19 cellular contexts compared by ENCODE assay signal in the genomic region with DNA sequence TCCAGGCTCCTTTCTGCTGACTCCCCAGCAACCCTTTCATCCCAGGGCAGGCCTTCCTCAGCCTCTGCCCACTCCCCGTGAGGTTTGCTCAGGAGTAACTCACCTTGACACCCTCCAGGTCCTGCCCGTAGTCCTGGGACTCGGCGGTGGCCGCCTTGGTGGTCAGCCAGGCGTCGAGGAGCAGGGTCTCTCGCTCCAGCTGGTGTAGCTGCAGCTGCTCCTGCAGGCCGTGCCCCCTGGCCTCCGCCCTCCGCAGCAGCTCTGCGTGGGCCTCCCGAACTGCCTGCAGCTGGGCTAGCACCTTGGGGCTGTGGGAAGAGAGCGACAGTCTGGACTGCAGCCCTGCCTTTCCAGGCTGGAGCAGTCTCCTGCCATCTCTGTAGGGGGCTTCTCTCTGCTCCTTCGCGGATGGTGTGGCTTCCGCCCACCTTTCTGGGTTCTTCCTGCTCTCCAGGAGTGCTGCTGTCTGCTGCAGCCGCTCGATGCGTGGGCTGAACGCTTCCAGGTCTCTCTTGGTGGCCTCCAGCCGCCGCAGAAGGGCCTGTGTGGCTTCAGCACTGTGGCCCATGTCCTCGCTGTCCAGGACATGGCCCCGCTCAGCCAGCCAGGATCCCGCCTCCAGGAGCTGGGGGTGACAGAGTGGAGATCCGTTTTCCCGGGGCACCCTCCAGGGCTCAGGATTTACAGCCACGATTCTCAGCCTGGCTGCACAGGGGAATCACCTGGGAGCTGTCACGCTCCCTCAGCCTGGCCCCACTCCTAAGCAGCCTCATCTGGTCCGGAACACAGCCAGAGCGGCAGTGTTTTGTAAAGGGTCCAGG.
"Had no signal": no experiment of that assay in that cellular context is flagged by ENCODE, and none has a peak within 500 bp of the region (broad histone marks: within the 10 kb centered on the region; RNA-seq: fewer than 3 reads in every experiment).

No MANE protein-coding gene starts in this region.

- FAIRE-seq: colon, kidney, pancreas had no signal

- H3K27ac ChIP-seq: body of pancreas, neutrophil, pancreas, stomach, upper lobe of left lung, VCaP had no signal

- H3K4me2 ChIP-seq: smooth muscle cell had no signal

- DNase-seq: activated CD4-positive, alpha-beta T cell treated with anti-CD3 and anti-CD28 coated beads, Interleukin-2, amount 50 U/mL, for 4 hours; activated naive CD4-positive, alpha-beta T cell; activated T-cell treated with anti-CD3 and anti-CD28 coated beads for 4 hours; foreskin melanocyte; hypothalamus; kidney; left ventricle myocardium superior; pancreas; stimulated activated CD4-positive, alpha-beta T cell treated with anti-CD3 and anti-CD28 coated beads, Interleukin-4, amount 100 ng/mL, for 1 hour; T-helper 2 cell had no signal

- H3K36me3 ChIP-seq: neutrophil, pancreas, stomach, upper lobe of left lung had no signal

- H3K27me3 ChIP-seq: body of pancreas, dorsolateral prefrontal cortex, pancreas, upper lobe of left lung had no signal

- H3K9me3 ChIP-seq: body of pancreas, neutrophil, pancreas, stomach, upper lobe of left lung had no signal

- ATAC-seq: body of pancreas, left ventricle myocardium superior, pancreas, sciatic nerve had no signal

- H3K4me3 ChIP-seq: body of pancreas, dorsolateral prefrontal cortex, pancreas, smooth muscle cell, stomach, upper lobe of left lung had no signal

- H3K4me1 ChIP-seq: body of pancreas, pancreas had no signal
